In genomic region chr5:56909294-56910122, GRCh38 we compare ENCODE assay signal across 8 cellular contexts. TPM values are rescaled to one million over a fixed set of nuclear protein-coding genes. Genes with fewer than 3 reads are reported as not detected.
DNase-seq lines count a peak whose midpoint lies in the region; ATAC-seq, FAIRE-seq and TF ChIP-seq lines count a peak whose summit lies in the region.

Gene SETD9, plus strand, starts transcription at chr5:56909596. Its CDS starts 50 bp downstream, at chr5:56909646.

- in situ Hi-C loops in astrocyte of the cerebellum (cut with HindIII; ENCODE audit: low sequenced_read_pairs), result loop anchor here (25.0 kb wide), 1 partner anchor 353 kb away; no protein-coding TSS in a partner anchor

- peak; percentile 87 for FAIRE-seq in GM18507 (lab: Jason Lieb, UNC)

- H3K4me3 ChIP-seq in astrocyte of the cerebellum (ENCODE audit: low read depth, low read length), result peak within 1 kb of the TSS; percentile 61
- H3K4me3 ChIP-seq in rectal smooth muscle tissue (ENCODE audit: low read length), result peak within 1 kb of the TSS; percentile 82
- peak within 1 kb of the TSS; percentile 60 to 72 for H3K4me3 ChIP-seq in vagina

- H3K27ac ChIP-seq in rectal smooth muscle tissue (ENCODE audit: low read depth, low read length) (peak within 1 kb of the TSS; percentile 96), vagina (peak within 1 kb of the TSS; percentile 95)

- intact Hi-C loops in vagina (cut with DNase I), result loop anchor here (5.0 kb wide), 2 partner anchors 43 to 263 kb away; partner anchors contain the start of genes GPBP1 and MIER3

- DNase-seq in GM18507 (ENCODE audit: extremely low spot score, insufficient read length, low read depth), result peak; percentile 97
- DNase-seq in NCI-H1930 (lab: John Stamatoyannopoulos, UW), result peak; percentile 86 to 88
- peak; percentile 78 for DNase-seq in T-helper 9 cell
- DNase-seq in astrocyte of the cerebellum (ENCODE audit: low read depth), result peak; percentile 93
- DNase-seq in hepatic stellate cell (ENCODE audit: low spot score), result peak; percentile 92
- DNase-seq in vagina (ENCODE audit: extremely low spot score in 2 of 2), result peak; percentile 96 to 97

- H3K36me3 ChIP-seq in rectal smooth muscle tissue (ENCODE audit: control insufficient read depth, insufficient read depth, low read length), result no peaks in the 10 kb centered on the region
- no peaks in the 10 kb centered on the region for H3K36me3 ChIP-seq in vagina

- H3K4me1 ChIP-seq in rectal smooth muscle tissue (ENCODE audit: control insufficient read depth, insufficient read depth, low read length), result peaks cover 4% of the 10 kb centered on the region
- H3K4me1 ChIP-seq in vagina, result peaks cover 8% of the 10 kb centered on the region

- H3K9me3 ChIP-seq in vagina, result no peaks in the 10 kb centered on the region

- no peak for TF ChIP-seq CTCF in astrocyte of the cerebellum (IDR thresholded peaks at IDR 0.05; ENCODE audit: low read depth, low read length, missing control alignments)
- no peak for TF ChIP-seq CTCF in vagina (IDR thresholded peaks at IDR 0.05)

- H3K9ac ChIP-seq in rectal smooth muscle tissue (ENCODE audit: low read length), result peak within 1 kb of the TSS; percentile 69

- peak in 1 of 2 donors; percentile 47 for TF ChIP-seq POLR2A in vagina (IDR thresholded peaks at IDR 0.05)

- ATAC-seq in HG02973 (IDR thresholded peaks at IDR 0.05; ENCODE audit: unreplicated experiment), result peak; percentile 79

- no peaks in the 10 kb centered on the region for H3K27me3 ChIP-seq in rectal smooth muscle tissue (ENCODE audit: control insufficient read depth, insufficient read depth, low read length)
- H3K27me3 ChIP-seq in vagina, result no peaks in the 10 kb centered on the region

RNA-seq across cellular contexts. Expression of gene SETD9, which starts in this region (rescaled TPM):
- total RNA-seq in vagina, result 2.7 TPM

Comparison
In these comparisons a context has a peak if more than half of its experiments do, and no peak if none do; other contexts are left out.
1. Peak in every context shown above with its lines: DNase-seq, ATAC-seq, H3K4me3 ChIP-seq and H3K27ac ChIP-seq.